ENCODE assay signal across 8 cellular contexts in genomic region chr12:6890789-6891624, GRCh38. TPM values are rescaled to one million over a fixed set of nuclear protein-coding genes. Genes with fewer than 3 reads are reported as not detected.
DNase-seq lines count a peak whose midpoint lies in the region; ATAC-seq and TF ChIP-seq lines count a peak whose summit lies in the region.

No MANE protein-coding gene starts in this region.

- TF ChIP-seq CTCF in DND-41 (IDR thresholded peaks at IDR 0.05; ENCODE audit: borderline replicate concordance, extremely low read depth, low read length, poor library complexity, severe bottlenecking) (peak; percentile 82), PC-9 (conservative IDR thresholded peaks at IDR 0.05) (peak; percentile 74)

- H3K9me3 ChIP-seq in DND-41 (ENCODE audit: insufficient read depth, low read length, severe bottlenecking), result no peaks in the 10 kb centered on the region
- no peaks in the 10 kb centered on the region for H3K9me3 ChIP-seq in PC-9 (ENCODE audit: insufficient read depth, low read depth)

- H3K9ac ChIP-seq in DND-41 (ENCODE audit: low read depth, low read length), result peak overlapping the region; percentile 90

- H3K9me3 Mint-ChIP-seq in activated T-cell treated with anti-CD3 and anti-CD28 coated beads, Interleukin-2, amount 50 U/mL, for 4 hours, result no peaks in the 10 kb centered on the region

- H3K36me3 ChIP-seq in DND-41 (ENCODE audit: insufficient read depth, low read length), result no peaks in the 10 kb centered on the region
- H3K36me3 ChIP-seq in PC-9 (ENCODE audit: low read depth), result no peaks in the 10 kb centered on the region

- H3F3A ChIP-seq in PC-9 (ENCODE audit: insufficient read depth, low read depth), result peaks cover 12% of the 10 kb centered on the region; the same call in 1 of the 2 replicates

- H3K4me3 ChIP-seq in DND-41 (ENCODE audit: low read depth in 1 of 2, low read length in 2 of 2), result peak overlapping the region; percentile 44 to 67
- peak overlapping the region; percentile 57 for H3K4me3 ChIP-seq in PC-9

- no peaks in the 10 kb centered on the region for H3K36me3 Mint-ChIP-seq in activated T-cell treated with anti-CD3 and anti-CD28 coated beads, Interleukin-2, amount 50 U/mL, for 4 hours (ENCODE audit: insufficient read depth)

- peaks cover 23% of the 10 kb centered on the region for H3K4me1 ChIP-seq in DND-41 (ENCODE audit: insufficient read depth, low read length)
- H3K4me1 ChIP-seq in PC-9 (replicated peaks; ENCODE audit: insufficient read depth), result peaks cover 15% of the 10 kb centered on the region

- H2AFZ ChIP-seq in DND-41 (ENCODE audit: low read depth, low read length) (peak overlapping the region; percentile 94), PC-9 (peak overlapping the region; percentile 92)

- intact Hi-C loops in PC-9 (cut with micrococcal nuclease; ENCODE audit: unreplicated experiment), result loop anchor here (1.0 kb wide), 3 partner anchors 18 to 40 kb away; partner anchors contain the start of genes CDCA3 and SPSB2

- peaks cover 9% of the 10 kb centered on the region for H3K4me1 Mint-ChIP-seq in activated T-cell treated with anti-CD3 and anti-CD28 coated beads, Interleukin-2, amount 50 U/mL, for 4 hours (ENCODE audit: low read depth)

- H3K27ac ChIP-seq in DND-41 (ENCODE audit: low read length), result peak overlapping the region; percentile 97
- peak overlapping the region; percentile 90 for H3K27ac ChIP-seq in PC-9

- ATAC-seq in DND-41 (ENCODE audit: insufficient read depth, low read depth) (peak; percentile 92), GM21723 (IDR thresholded peaks at IDR 0.05; ENCODE audit: unreplicated experiment) (peak; percentile 93), esophagus mucosa (peak; percentile 98)
- ATAC-seq in activated T-cell treated with anti-CD3 and anti-CD28 coated beads, Interleukin-2, amount 50 U/mL, for 4 hours, result peak; percentile 97

- peak overlapping the region; percentile 81 for H3K4me3 Mint-ChIP-seq in activated T-cell treated with anti-CD3 and anti-CD28 coated beads, Interleukin-2, amount 50 U/mL, for 4 hours

- no peaks in the 10 kb centered on the region for H3K9me2 ChIP-seq in PC-9 (ENCODE audit: insufficient read depth)

- POLR2A ChIA-PET in PC-9 (lab: Charles Lee; ENCODE audit: unreplicated experiment), result interaction anchor here (0.6 to 1.6 kb wide), 12 partner anchors 18 to 517 kb away, joined by 3 to 20 read pairs (median 4); partner anchors contain the start of genes C12orf57, LPCAT3, RNU7-1 and SPSB2

- H4K20me1 ChIP-seq in DND-41 (ENCODE audit: insufficient read depth, low read length) (no peaks in the 10 kb centered on the region), PC-9 (ENCODE audit: insufficient read depth) (no peaks in the 10 kb centered on the region)

- no peaks in the 10 kb centered on the region for H3K27me3 Mint-ChIP-seq in activated T-cell treated with anti-CD3 and anti-CD28 coated beads, Interleukin-2, amount 50 U/mL, for 4 hours (ENCODE audit: low read depth)

- no TSS peak for BruUV-seq in PC-9 (replicated peaks; lab: Mats Ljungman, UMichigan)

- peak overlapping the region; percentile 67 for H3K4me2 ChIP-seq in DND-41 (ENCODE audit: insufficient read depth, low read length)
- peak overlapping the region; percentile 80 for H3K4me2 ChIP-seq in PC-9

- no peaks in the 10 kb centered on the region for H3K27me3 ChIP-seq in DND-41 (ENCODE audit: insufficient read depth, low read length, poor library complexity)
- no peaks in the 10 kb centered on the region for H3K27me3 ChIP-seq in PC-9 (ENCODE audit: insufficient read depth, low read depth)

- DNase-seq in DND-41, result peak; percentile 99
- peak; percentile 93 for DNase-seq in KG1 (lab: John Stamatoyannopoulos, UW)
- peak; percentile 89 to 100 for DNase-seq in PC-9
- peak; percentile 99 for DNase-seq in activated T-cell treated with anti-CD3 and anti-CD28 coated beads, Interleukin-2, amount 50 U/mL, for 4 hours
- peak; percentile 96 for DNase-seq in myocyte (ENCODE audit: low read depth)
- DNase-seq in stimulated activated CD8-positive, alpha-beta memory T cell treated with anti-CD3 and anti-CD28 coated beads, Interleukin-7, amount 100 ng/mL, for 4 hours (ENCODE audit: low read depth in 2 of 2), result peak; percentile 95 to 99

- CTCF ChIA-PET in PC-9 (lab: Charles Lee), result interaction anchor here (0.5 to 2.0 kb wide), 9 partner anchors 13 to 202 kb away, joined by 3 to 12 read pairs (median 5); partner anchors contain the start of genes LRRC23, SPSB2 and ZNF384

- peaks cover 6% of the 10 kb centered on the region; the same call in 1 of the 2 replicates for H3K79me2 ChIP-seq in DND-41 (ENCODE audit: insufficient read depth, low read length)
- H3K79me2 ChIP-seq in PC-9 (ENCODE audit: low read depth), result no peaks in the 10 kb centered on the region

RNA-seq across cellular contexts. Expression of gene LRRC23, which starts 13.6 kb away (rescaled TPM):
- 29.3 and 38.8 TPM in 2 replicates for total RNA-seq in PC-9 (2021)
- 1 to 10 TPM; 2.1 to 3.0 (median 3.0) TPM for total RNA-seq in activated T-cell treated with anti-CD3 and anti-CD28 coated beads, Interleukin-2, amount 50 U/mL, for 4 hours
- total RNA-seq in esophagus mucosa, result 3.2 TPM
- 11.1 and 12.1 TPM in 2 replicates for total RNA-seq in myocyte
- 19.3 TPM for polyA plus RNA-seq in myocyte (2012)

RNA-seq across cellular contexts. Expression of gene SPSB2, which starts 17.9 kb away (rescaled TPM):
- total RNA-seq in PC-9 (2021) (28.9 and 30.1 TPM in 2 replicates), esophagus mucosa (6.4 TPM), myocyte (9.5 and 10.0 TPM in 2 replicates)
- 1 to 10 TPM; 5.6 to 8.5 (median 6.7) TPM for total RNA-seq in activated T-cell treated with anti-CD3 and anti-CD28 coated beads, Interleukin-2, amount 50 U/mL, for 4 hours
- polyA plus RNA-seq in myocyte (2012), result 16.1 TPM

RNA-seq across cellular contexts. Expression of gene ENO2, which starts 23.4 kb away (rescaled TPM):
- total RNA-seq in PC-9 (2021) (38.8 and 56.6 TPM in 2 replicates), esophagus mucosa (3.7 TPM), myocyte (9.0 and 9.9 TPM in 2 replicates)
- 10 to 100 TPM; 83.5 to 97.4 (median 85.2) TPM for total RNA-seq in activated T-cell treated with anti-CD3 and anti-CD28 coated beads, Interleukin-2, amount 50 U/mL, for 4 hours
- 77.6 TPM for polyA plus RNA-seq in myocyte (2012)

RNA-seq across cellular contexts. Expression of gene TPI1, which starts 23.7 kb away (rescaled TPM):
- total RNA-seq in PC-9 (2021) (1,080 and 1,199 TPM in 2 replicates), esophagus mucosa (629 TPM), myocyte (1,115 and 1,161 TPM in 2 replicates)
- total RNA-seq in activated T-cell treated with anti-CD3 and anti-CD28 coated beads, Interleukin-2, amount 50 U/mL, for 4 hours, result 1,000 to 10,000 TPM; 1,135 to 1,217 (median 1,169) TPM
- polyA plus RNA-seq in myocyte (2012), result 1,273 TPM

RNA-seq across cellular contexts. Expression of gene ATN1, which starts 36.8 kb away (rescaled TPM):
- 158 and 159 TPM in 2 replicates for total RNA-seq in PC-9 (2021)
- total RNA-seq in activated T-cell treated with anti-CD3 and anti-CD28 coated beads, Interleukin-2, amount 50 U/mL, for 4 hours, result 10 to 100 TPM; 65.8 to 73.9 (median 70.7) TPM
- 29.1 TPM for total RNA-seq in esophagus mucosa
- total RNA-seq in myocyte, result 11.3 and 15.2 TPM in 2 replicates
- 63.1 TPM for polyA plus RNA-seq in myocyte (2012)

Comparison
In these comparisons a context has a peak if more than half of its experiments do, and no peak if none do; other contexts are left out.
1. Peak in every context shown above with its lines: DNase-seq, ATAC-seq, H3K4me3 ChIP-seq and H3K27ac ChIP-seq.